ENCODE assay signal across 8 cellular contexts in the genomic region with DNA sequence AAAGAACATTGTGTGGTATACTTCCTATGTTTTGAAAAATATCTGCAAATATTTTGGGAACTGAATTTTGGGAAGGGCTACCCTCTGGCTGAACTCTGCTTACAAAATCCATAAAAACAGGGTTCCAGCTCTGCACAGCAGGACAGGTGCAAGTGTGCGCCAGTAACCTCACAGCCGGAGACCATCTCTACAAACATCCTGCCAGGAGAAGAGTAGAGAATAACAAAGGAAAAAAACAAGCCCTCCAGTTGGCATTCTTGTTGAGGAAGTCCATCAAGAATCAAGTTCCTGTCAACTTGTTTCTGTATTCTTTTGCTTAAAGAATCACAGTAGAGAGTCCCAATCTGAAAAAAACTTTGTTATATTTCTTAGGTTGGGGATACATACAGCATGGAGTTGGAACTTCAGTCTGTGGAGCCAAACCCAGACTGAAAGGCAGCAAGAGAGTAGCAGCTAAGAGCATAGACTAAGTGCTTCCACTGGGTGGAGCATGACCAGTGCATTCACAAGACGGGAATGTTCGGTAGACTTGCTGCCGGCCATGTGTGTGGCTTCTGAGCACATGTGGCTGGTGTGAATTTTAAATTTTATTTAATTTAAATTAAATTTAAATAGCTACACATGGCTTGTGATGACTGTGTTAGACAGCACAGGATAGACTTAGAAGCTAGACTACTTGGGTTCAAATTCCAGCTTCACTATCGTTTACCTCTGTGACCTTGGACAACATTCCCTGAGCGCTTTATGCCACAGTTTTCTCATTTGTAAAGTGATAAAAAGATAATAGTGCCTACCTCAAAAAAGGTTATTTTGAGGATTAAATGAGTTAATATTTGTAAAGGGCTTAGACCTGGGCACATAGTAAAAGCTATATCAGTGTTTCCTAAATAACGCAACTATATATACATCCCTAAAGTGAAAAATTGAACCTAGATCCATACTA. TPM values are rescaled to one million over a fixed set of nuclear protein-coding genes. Genes with fewer than 3 reads are reported as not detected.
DNase-seq lines count a peak whose midpoint lies in the region; ATAC-seq, FAIRE-seq and TF ChIP-seq lines count a peak whose summit lies in the region.

No MANE protein-coding gene starts in this region.

- no peaks in the 10 kb centered on the region for H3K9me3 Mint-ChIP-seq in MCF 10A (ENCODE audit: unreplicated experiment)

- H3K79me2 ChIP-seq in GM12878 (ENCODE audit: control insufficient read depth, insufficient read depth, low read length): no peaks in the 10 kb centered on the region

- H3K4me1 Mint-ChIP-seq in MCF 10A (ENCODE audit: insufficient read depth, unreplicated experiment): no peaks in the 10 kb centered on the region

- TF ChIP-seq CTCF in AG04450 (IDR thresholded peaks at IDR 0.05; ENCODE audit: low read depth, low read length) (peak; percentile 38), GM12878 (IDR thresholded peaks at IDR 0.05 in 2 of 3, conservative IDR thresholded peaks at IDR 0.05 in 1 of 3; ENCODE audit: control insufficient read depth in 2 of 3, extremely low read depth in 1 of 3, insufficient read depth in 1 of 3, low read depth in 3 of 3, low read length in 3 of 3) (peak in 2 of 3 experiments; percentile 27 to 34; a peak in 2 of 6 replicates), prostate gland (IDR thresholded peaks at IDR 0.05) (no peak), MCF 10A (IDR thresholded peaks at IDR 0.05; ENCODE audit: unreplicated experiment) (no peak)

- H3K4me1 ChIP-seq in GM12878 (ENCODE audit: control insufficient read depth, insufficient read depth, low read length) (no peaks in the 10 kb centered on the region), prostate gland (replicated peaks) (peaks cover 2% of the 10 kb centered on the region)

- no peaks in the 10 kb centered on the region for H4K20me1 ChIP-seq in GM12878 (ENCODE audit: control insufficient read depth, insufficient read depth)

- no peak for TF ChIP-seq EP300 in GM12878 (IDR thresholded peaks at IDR 0.05; ENCODE audit: borderline replicate concordance in 1 of 2, control insufficient read depth in 1 of 2, low read depth in 2 of 2, low read length in 2 of 2)

- no peak overlapping the region for H3K27ac Mint-ChIP-seq in MCF 10A (ENCODE audit: low read depth, unreplicated experiment)

- H3K27me3 ChIP-seq in AG04450 (ENCODE audit: control insufficient read depth, insufficient read depth, low read length) (no peaks in the 10 kb centered on the region), GM12878 (replicated peaks in 1 of 2; ENCODE audit: control insufficient read depth in 2 of 2, insufficient read depth in 2 of 2, low read length in 1 of 2) (peaks cover 0 to 3% of the 10 kb centered on the region in 2 experiments; a peak in 3 of 4 replicates), prostate gland (replicated peaks; ENCODE audit: insufficient read depth) (no peaks in the 10 kb centered on the region)

- POLR2A ChIA-PET in AG04450 (lab: Yijun Ruan, JAX): no interaction called here
- POLR2A ChIA-PET in GM12878 (lab: Charles Lee): interaction anchor here (0.5 to 0.6 kb wide), 2 partner anchors 9 to 390 kb away, joined by 3 to 4 read pairs; no protein-coding TSS in a partner anchor
- POLR2A ChIA-PET in MCF 10A (lab: Yijun Ruan, JAX): interaction anchor here (0.6 kb wide), 1 partner anchor 373 kb away, joined by 3 read pairs; no protein-coding TSS in a partner anchor

- no peak overlapping the region for H3K27ac ChIP-seq in AG04450 (ENCODE audit: low read depth, low read length)
- no peak overlapping the region for H3K27ac ChIP-seq in GM12878 (ENCODE audit: control insufficient read depth, insufficient read depth)
- H3K27ac ChIP-seq in prostate gland: no peak overlapping the region

- no peak overlapping the region for H3K4me2 ChIP-seq in GM12878 (ENCODE audit: control insufficient read depth, insufficient read depth)

- intact Hi-C loops in GM12878 (cut with micrococcal nuclease; ENCODE audit: unreplicated experiment) (no loop called here), prostate gland (cut with DNase I) (loop anchor here (10.0 kb wide), 1 partner anchor 293 kb away; no protein-coding TSS in a partner anchor), MCF 10A (cut with micrococcal nuclease) (no loop called here)

- H3K4me3 Mint-ChIP-seq in MCF 10A (ENCODE audit: unreplicated experiment): no peak overlapping the region

- SMC1A ChIA-PET in GM12878 (lab: Charles Lee; ENCODE audit: uncharacterized antibody, unreplicated experiment): interaction anchor here (0.6 to 2.3 kb wide), 6 partner anchors 9 to 391 kb away, joined by 3 to 9 read pairs (median 3); no protein-coding TSS in a partner anchor

- H3K27me3 Mint-ChIP-seq in MCF 10A (ENCODE audit: insufficient read depth, unreplicated experiment): no peaks in the 10 kb centered on the region

- ATAC-seq in GM12878 (peak; percentile 49; the same call in 1 of the 3 replicates), HG03175 (IDR thresholded peaks at IDR 0.05; ENCODE audit: unreplicated experiment) (no peak)

- H3K36me3 ChIP-seq in GM12878 (ENCODE audit: control insufficient read depth in 2 of 2, insufficient read depth in 2 of 2, low read length in 1 of 2): no peaks in the 10 kb centered on the region
- no peaks in the 10 kb centered on the region for H3K36me3 ChIP-seq in prostate gland

- no peak for FAIRE-seq in GM12878 (lab: Jason Lieb, UNC)

- H3K36me3 Mint-ChIP-seq in MCF 10A (ENCODE audit: insufficient read depth, unreplicated experiment): no peaks in the 10 kb centered on the region

- TF ChIP-seq POLR2A in GM12878 (IDR thresholded peaks at IDR 0.05; ENCODE audit: low read depth, low read length): no peak
- TF ChIP-seq POLR2A in prostate gland (IDR thresholded peaks at IDR 0.05): no peak

- H3K4me3 ChIP-seq in AG04450 (ENCODE audit: low read depth, low read length) (no peak overlapping the region), GM12878 (no peak overlapping the region), prostate gland (no peak overlapping the region)

- 68% methylated on average over 8 of the region's 8 CpGs for WGBS in GM12878 (ENCODE audit: insufficient coverage, insufficient replicate concordance, low lambda C conversion rate, missing lambda C conversion rate)
- WGBS in prostate gland: 76% methylated on average over 8 of the region's 8 CpGs

- H3K9ac ChIP-seq in GM12878 (ENCODE audit: control insufficient read depth, insufficient read depth, low read length): no peak overlapping the region

- BruUV-seq in GM12878 (replicated peaks; lab: Mats Ljungman, UMichigan) (no TSS peak), MCF 10A (replicated peaks; lab: Mats Ljungman, UMichigan) (no TSS peak)

- peak; percentile 18; the same call in 1 of the 2 replicates for TF ChIP-seq RAD21 in GM12878 (IDR thresholded peaks at IDR 0.05; ENCODE audit: insufficient read depth, low read depth, low read length)

- CTCF ChIA-PET in AG04450 (lab: Charles Lee) (interaction anchor here (0.6 to 1.5 kb wide), 5 partner anchors 9 to 208 kb away, joined by 3 to 6 read pairs (median 3); no protein-coding TSS in a partner anchor), GM12878 (lab: Yijun Ruan, JAX) (interaction anchor here (0.8 to 1.6 kb wide), 3 partner anchors 11 to 198 kb away, joined by 3 to 4 read pairs (median 3); no protein-coding TSS in a partner anchor), MCF 10A (lab: Yijun Ruan, JAX) (interaction anchor here (0.5 to 1.5 kb wide), 6 partner anchors 15 to 391 kb away, joined by 3 to 5 read pairs (median 4); no protein-coding TSS in a partner anchor)

- in situ Hi-C loops in GM12878 (cut with MboI): no loop called here

- RAD21 ChIA-PET in GM12878 (lab: Charles Lee; ENCODE audit: unreplicated experiment): interaction anchor here (1.0 kb wide), 1 partner anchor 8 kb away, joined by 3 read pairs; no protein-coding TSS in a partner anchor

- H3K9me3 ChIP-seq in AG04450 (ENCODE audit: control insufficient read depth, insufficient read depth, low read length) (no peaks in the 10 kb centered on the region), GM12878 (replicated peaks; ENCODE audit: control insufficient read depth, insufficient read depth, low read length) (no peaks in the 10 kb centered on the region), prostate gland (no peaks in the 10 kb centered on the region)

- no peak overlapping the region for H2AFZ ChIP-seq in GM12878 (ENCODE audit: control insufficient read depth, low read depth, low read length)

- DNase-seq in AG04450 (ENCODE audit: low read depth, low spot score) (no peak), HuH-7.5 (ENCODE audit: low spot score) (peak; percentile 43), GM12878 (ENCODE audit: low read depth, low spot score) (no peak), left kidney (ENCODE audit: low read depth, low spot score) (peak; percentile 46), prostate gland (ENCODE audit: low spot score) (no peak), MCF 10A (ENCODE audit: unreplicated experiment) (no peak)
- no peak for DNase-seq in activated effector memory CD4-positive, alpha-beta T cell treated with Interleukin-2 at 50 U/mL for 16 hours

TF ChIP-seq in GM12878, 131 proteins besides CTCF, POLR2A, EP300 and RAD21 (continues in another document):
- TF ChIP-seq POU2F2 (IDR thresholded peaks at IDR 0.05; ENCODE audit: borderline replicate concordance, low read depth, low read length) (no peak), MYB (IDR thresholded peaks at IDR 0.05; ENCODE audit: borderline replicate concordance, low read depth, low read length) (no peak), IKZF2 (IDR thresholded peaks at IDR 0.05) (no peak), SPI1 (IDR thresholded peaks at IDR 0.05; ENCODE audit: borderline replicate concordance, insufficient read depth, low read depth, low read length) (no peak), SMAD5 (IDR thresholded peaks at IDR 0.05; ENCODE audit: low read depth) (no peak)

RNA-seq across cellular contexts. Expression of gene SPTBN1, which starts 41.9 kb away (rescaled TPM):
- polyA plus RNA-seq in AG04450 (2011; rRNA removed) (56.6 and 72.1 TPM in 2 replicates), GM12878 (2011; rRNA removed) (49.0 and 62.0 TPM in 2 replicates), GM12878 (2014; fragmentation: Illumina TruSeq; extraction: Trizol) (75.1 and 78.3 TPM in 2 replicates), GM12878 (2014; fragmentation: Nextera tagmentation; extraction: Ambion mirVana) (10 to 100 TPM; 20.6 to 38.0 TPM), GM12878 (2014; rRNA removed) (58.1 and 58.6 TPM in 2 replicates), GM12878 (2016; fragmentation: Nextera tagmentation; extraction: Ambion mirVana) (10 to 100 TPM; 78.3 to 79.6 TPM)
- polyA minus RNA-seq in AG04450 (2011; rRNA and poly(A)+ RNA removed): 136 and 147 TPM in 2 replicates
- 354 and 378 TPM in 2 replicates for total RNA-seq in GM12878 (2013; cell fraction: nucleolus; rRNA removed)
- total RNA-seq in GM12878 (2014; rRNA removed) (98.3 and 104 TPM in 2 replicates), GM12878 (2014; rRNA removed; fragmentation: Illumina TruSeq; extraction: Trizol) (84.1 and 86.7 TPM in 2 replicates), GM12878 (2021) (146 and 154 TPM in 2 replicates), prostate gland (100 to 1,000 TPM; 146 to 348 TPM), MCF 10A (2022) (148 and 171 TPM in 2 replicates)
- polyA plus RNA-seq in GM12878 (2011; ENCODE audit: low read depth): 49.4 TPM
- 32.7 and 41.1 TPM in 2 replicates for polyA plus RNA-seq in GM12878 (2011; cell fraction: cytosol; rRNA removed)
- polyA plus RNA-seq in GM12878 (2011; cell fraction: nucleus; rRNA removed): 180 and 448 TPM in 2 replicates
- polyA plus RNA-seq in GM12878 (2012): 70.1 and 83.6 TPM in 2 replicates
- polyA minus RNA-seq in GM12878 (2011; rRNA and poly(A)+ RNA removed): 102 and 125 TPM in 2 replicates
- 44.4 and 54.2 TPM in 2 replicates for polyA minus RNA-seq in GM12878 (2011; cell fraction: cytosol; rRNA and poly(A)+ RNA removed)
- 112 and 202 TPM in 2 replicates for polyA minus RNA-seq in GM12878 (2011; cell fraction: nucleus; rRNA and poly(A)+ RNA removed)

Comparison
In these comparisons a context has a peak if more than half of its experiments do, and no peak if none do; other contexts are left out.
1. DNase-seq: peak in HuH-7.5 (single experiment) and left kidney (single experiment); none in AG04450 (single experiment), GM12878 (single experiment), prostate gland (single experiment), activated effector memory CD4-positive, alpha-beta T cell treated with Interleukin-2 at 50 U/mL for 16 hours (single experiment) and MCF 10A (single experiment).
2. CTCF ChIP-seq: peak in AG04450 (single experiment) and GM12878 (2 of 3); none in prostate gland (0 of 4) and MCF 10A (single experiment).